8 cellular contexts compared by ENCODE assay signal in genomic region chr22:39571538-39571937, GRCh38. TPM values are rescaled to one million over a fixed set of nuclear protein-coding genes. Genes with fewer than 3 reads are reported as not detected.
"Had no signal": no experiment of that assay in that cellular context is flagged by ENCODE, and none has a peak within 500 bp of the region (broad histone marks: within the 10 kb centered on the region; RNA-seq: fewer than 3 reads in every experiment).

No MANE protein-coding gene starts in this region.

- H2AFZ ChIP-seq: GM23338 had no signal

- H3K4me1 ChIP-seq: HAP-1 had no signal

- DNase-seq: HFFc6, KG1 had no signal

- ATAC-seq: GM23338, HCT116, HepG2 had no signal

- FAIRE-seq: H1, H54, HepG2 had no signal

- H3K36me3 ChIP-seq: HAP-1 had no signal

- H3K9me3 ChIP-seq: HAP-1 had no signal

- H3K4me3 ChIP-seq: GM23338, HAP-1 had no signal

- H3K4me2 ChIP-seq: GM23338 had no signal

RNA-seq across cellular contexts. Expression of gene CACNA1I, which starts 1.0 kb away (rescaled TPM):
- polyA plus RNA-seq: HepG2 had no signal
